8 cellular contexts compared by ENCODE assay signal in genomic region chr12:75635606-75636444, GRCh38.
DNase-seq lines count a peak whose midpoint lies in the region; ATAC-seq and TF ChIP-seq lines count a peak whose summit lies in the region.

No MANE protein-coding gene starts in this region.

- ATAC-seq in GM18858 (IDR thresholded peaks at IDR 0.05; ENCODE audit: unreplicated experiment): no peak
- ATAC-seq in GM21737 (IDR thresholded peaks at IDR 0.05; ENCODE audit: unreplicated experiment): no peak
- no peak for ATAC-seq in GM21367 (IDR thresholded peaks at IDR 0.05; ENCODE audit: unreplicated experiment)
- no peak for ATAC-seq in GM18505 (IDR thresholded peaks at IDR 0.05; ENCODE audit: unreplicated experiment)

- peak; percentile 58 for DNase-seq in GM03348 (ENCODE audit: low spot score)
- DNase-seq in HEK293T (ENCODE audit: extremely low spot score): peak; percentile 28
- DNase-seq in SW480 (ENCODE audit: low spot score): peak; percentile 99
- DNase-seq in iris pigment epithelial cell (ENCODE audit: low read depth): peak; percentile 99

- POLR2A ChIA-PET in HEK293T (lab: Yijun Ruan, JAX): no interaction called here

- TF ChIP-seq POLR2A in GM18505 (IDR thresholded peaks at IDR 0.05; ENCODE audit: borderline replicate concordance, extremely low read depth, insufficient read depth, insufficient read length): no peak

- CTCF ChIA-PET in HEK293T (lab: Yijun Ruan, JAX): no interaction called here

TF ChIP-seq in HEK293T, 16 proteins besides CTCF, POLR2A, EP300 and RAD21:
- TF ChIP-seq LEF1 (IDR thresholded peaks at IDR 0.05; ENCODE audit: borderline replicate concordance) (peak; percentile 87), HDGF (IDR thresholded peaks at IDR 0.05; ENCODE audit: borderline replicate concordance) (no peak), L3MBTL2 (conservative IDR thresholded peaks at IDR 0.05) (no peak), PKNOX1 (IDR thresholded peaks at IDR 0.05) (peak; percentile 59)

Comparison
In these comparisons a context has a peak if more than half of its experiments do, and no peak if none do; other contexts are left out.
1. DNase-seq: peak in every context shown above with its lines; median percentile 99 in SW480; 99 in iris pigment epithelial cell; 58 in GM03348; 28 in HEK293T.